In the genomic region with DNA sequence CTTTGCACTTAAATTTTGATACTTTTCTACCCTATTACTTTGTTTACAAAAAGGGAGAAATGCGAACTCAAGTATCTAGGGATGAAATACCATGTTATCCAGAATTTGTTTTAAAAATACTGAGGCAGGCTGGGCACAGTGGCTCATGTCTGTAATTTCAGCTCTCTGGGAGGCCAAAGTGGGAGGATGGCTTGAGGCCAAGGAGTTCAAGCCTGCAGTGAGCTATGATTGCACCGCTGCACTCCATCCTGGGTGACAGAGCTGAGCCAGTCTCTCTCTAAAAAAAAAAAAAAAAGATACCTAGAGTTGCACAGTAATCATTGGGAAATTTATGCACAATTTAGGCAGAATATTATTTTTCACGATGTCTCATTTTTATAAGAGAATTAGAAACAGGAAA, we compare ENCODE assay signal across 22 cellular contexts. TPM values are rescaled to one million over a fixed set of nuclear protein-coding genes. Genes with fewer than 3 reads are reported as not detected.
DNase-seq lines count a peak whose midpoint lies in the region; TF ChIP-seq lines count a peak whose summit lies in the region.
"Had no signal": no experiment of that assay in that cellular context is flagged by ENCODE, and none has a peak within 500 bp of the region (broad histone marks: within the 10 kb centered on the region; RNA-seq: fewer than 3 reads in every experiment).

No MANE protein-coding gene starts in this region.

- DNase-seq in Caki2 (ENCODE audit: low read depth) = peak; percentile 40
- DNase-seq in amniotic epithelial cell (ENCODE audit: low read depth) = peak; percentile 53
- peak; percentile 68 for DNase-seq in kidney tubule cell (ENCODE audit: low spot score)
- no peak for DNase-seq in NCI-H526 (lab: John Stamatoyannopoulos, UW)
- no peak for DNase-seq in mesenteric fat pad (ENCODE audit: low spot score)
- DNase-seq in RWPE1 (ENCODE audit: low spot score) = no peak
- DNase-seq: activated CD4-positive, alpha-beta T cell treated with anti-CD3 and anti-CD28 coated beads, Interleukin-2, amount 50 U/mL, for 48 hours; activated CD4-positive, CD25-positive, alpha-beta regulatory T cell; activated effector memory CD4-positive, alpha-beta T cell treated with anti-CD3 and anti-CD28 coated beads, Interleukin-2, amount 50 U/mL, for 16 hours; body of pancreas; CD8-positive, alpha-beta memory T cell; esophagus squamous epithelium; Kasumi-1; NCI-H1048; NCI-H2107; NCI-H526 treated with DMSO at 0.1 percent for 48 hours; T1000 had no signal

- POLR2A ChIA-PET in HEK293 (lab: Yijun Ruan, JAX) (no interaction called here), RWPE1 (lab: Yijun Ruan, JAX; ENCODE audit: low non-redundant PET) (no interaction called here)

- TF ChIP-seq CTCF in HEK293 (tag by site-specific recombination; IDR thresholded peaks at IDR 0.05) (no peak), RWPE1 (conservative IDR thresholded peaks at IDR 0.05; ENCODE audit: low read depth) (no peak)

- CTCF ChIA-PET in HEK293 (lab: Yijun Ruan, JAX) = interaction anchor here (0.8 kb wide), 1 partner anchor 232 kb away, joined by 3 read pairs; no protein-coding TSS in a partner anchor
- CTCF ChIA-PET in RWPE1 (lab: Yijun Ruan, JAX) = interaction anchor here (0.6 to 1.2 kb wide), 2 partner anchors 8 to 60 kb away, joined by 3 read pairs; no protein-coding TSS in a partner anchor

- H3K9me3 ChIP-seq in HEK293 (ENCODE audit: control insufficient read depth, insufficient read depth, low read depth, low read length) = no peaks in the 10 kb centered on the region
- H3K9me3 ChIP-seq: body of pancreas, esophagus squamous epithelium, prostate gland had no signal

- H3K4me3 ChIP-seq in HEK293 (ENCODE audit: low read depth, low read length) = no peak overlapping the region
- H3K4me3 ChIP-seq: body of pancreas, esophagus squamous epithelium, prostate gland, smooth muscle cell had no signal

- in situ Hi-C loops in Caki2 (cut with HindIII; ENCODE audit: low pct_unique_long_range_greater_than_20kb, low sequenced_read_pairs) = no loop called here

- H3K4me1 ChIP-seq in HEK293 (ENCODE audit: control insufficient read depth, insufficient read depth, low read length) = no peaks in the 10 kb centered on the region
- H3K4me1 ChIP-seq: body of pancreas, esophagus squamous epithelium, prostate gland had no signal

- no peaks in the 10 kb centered on the region for H3K36me3 ChIP-seq in HEK293 (ENCODE audit: control insufficient read depth in 2 of 2, insufficient read depth in 1 of 2, low read length in 2 of 2)
- H3K36me3 ChIP-seq: esophagus squamous epithelium, prostate gland had no signal

- H3K27ac ChIP-seq in HEK293 (ENCODE audit: extremely low read depth, low read depth, low read length) (no peak overlapping the region), RWPE1 (no peak overlapping the region)
- H3K27ac ChIP-seq: body of pancreas, esophagus squamous epithelium, prostate gland had no signal

TF ChIP-seq in HEK293, 187 proteins besides CTCF, POLR2A, EP300 and RAD21:
- TF ChIP-seq ZNF292 (tag by site-specific recombination; IDR thresholded peaks at IDR 0.05; ENCODE audit: borderline replicate concordance, low read depth) (no peak), GLIS1 (tag by site-specific recombination; IDR thresholded peaks at IDR 0.05) (peak; percentile 81), ZNF677 (tag by site-specific recombination; IDR thresholded peaks at IDR 0.05) (no peak)

RNA-seq across cellular contexts. Expression of a gene that starts 12.4 kb away (rescaled TPM):
- 341 and 399 TPM in 2 replicates for total RNA-seq in Caki2 (2014; rRNA removed; shearing (Covaris generic); ENCODE audit: low replicate concordance)
- 182 TPM for total RNA-seq in mesenteric fat pad

RNA-seq across cellular contexts. Expression of a gene that starts 15.6 kb away (rescaled TPM):
- 0.23 TPM in 1 of 2 replicates, not detected in the other for total RNA-seq in Caki2 (2014; rRNA removed; shearing (Covaris generic); ENCODE audit: low replicate concordance)
- total RNA-seq in mesenteric fat pad = 0.22 TPM
- total RNA-seq: body of pancreas; CD8-positive, alpha-beta memory T cell; mucosa of gallbladder; Right ventricle myocardium inferior had no signal

Comparison
In these comparisons a context has a peak if more than half of its experiments do, and no peak if none do; other contexts are left out.
1. DNase-seq: peak in Caki2 (single experiment), amniotic epithelial cell (single experiment) and kidney tubule cell (single experiment); none in NCI-H526 (0 of 2), mesenteric fat pad (single experiment) and RWPE1 (single experiment).